Comparison of ENCODE assay signal across 35 cellular contexts in the genomic region with DNA sequence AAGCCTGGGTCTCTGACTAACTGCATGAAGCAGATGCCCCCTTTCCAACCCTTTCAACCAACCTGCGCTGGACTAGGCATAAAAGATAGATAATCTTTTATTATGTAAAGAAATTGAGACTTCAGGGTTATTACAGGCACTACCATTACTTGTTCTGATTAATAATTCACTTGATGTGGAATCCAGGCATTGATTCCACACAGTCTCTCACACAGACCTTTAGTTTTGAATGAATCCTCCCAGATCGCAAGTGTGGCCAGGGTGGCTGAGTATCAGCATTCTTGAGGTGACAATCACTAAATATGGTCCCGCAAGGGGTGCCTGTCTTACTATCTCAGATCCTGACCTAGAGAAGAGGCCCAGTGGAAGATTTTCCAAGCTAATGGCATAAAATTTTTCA.
"Had no signal": no experiment of that assay in that cellular context is flagged by ENCODE, and none has a peak within 500 bp of the region (broad histone marks: within the 10 kb centered on the region; RNA-seq: fewer than 3 reads in every experiment).

No MANE protein-coding gene starts in this region.

- H3K27me3 ChIP-seq: MG63 had no signal

- DNase-seq: Karpas-422, Kasumi-1, MG63, MM.1S, MV-4-11, NCI-H1048, NCI-H1092, NCI-H1092 treated with DMSO at 0.1 percent for 48 hours, NCI-H1105, NCI-H1105 treated with DMSO at 0.1 percent for 48 hours, NCI-H1417, NCI-H1417 treated with DMSO at 0.1 percent for 48 hours, NCI-H1436, NCI-H1436 treated with DMSO at 0.1 percent for 48 hours, NCI-H146, NCI-H1694, NCI-H1694 treated with DMSO at 0.1 percent for 48 hours, NCI-H187, NCI-H187 treated with DMSO at 0.1 percent for 48 hours, NCI-H1930, NCI-H2029, NCI-H2029 treated with DMSO at 0.1 percent for 48 hours, NCI-H2081, NCI-H2081 treated with DMSO at 0.1 percent for 48 hours, NCI-H2107, NCI-H2171, NCI-H2171 treated with DMSO at 0.1 percent for 48 hours, NCI-H2227 treated with DMSO at 0.1 percent for 48 hours, NCI-H226, NCI-H345, NCI-H446, NCI-H446 treated with DMSO at 0.1 percent for 48 hours, NCI-H510A, NCI-H510A treated with DMSO at 0.1 percent for 48 hours, NCI-H524 had no signal

- H3K4me3 ChIP-seq: MG63 had no signal

- H3K9me3 ChIP-seq: MG63 had no signal

- H3K36me3 ChIP-seq: MG63 had no signal
